19 cellular contexts compared by ENCODE assay signal in genomic region chr10:47063858-47064257, GRCh38.
A peak's percentile ranks its signal among the peaks of the same experiment; 100 is the strongest.
DNase-seq lines count a peak whose midpoint lies in the region; TF ChIP-seq lines count a peak whose summit lies in the region.
"Had no signal": no experiment of that assay in that cellular context is flagged by ENCODE, and none has a peak within 500 bp of the region (broad histone marks: within the 10 kb centered on the region; RNA-seq: fewer than 3 reads in every experiment).

No MANE protein-coding gene starts in this region.

- peaks cover 0 to 4% of the 10 kb centered on the region in 2 donors for H3K27me3 Mint-ChIP-seq in CD4-positive, alpha-beta memory T cell

- no peak overlapping the region for H3K4me3 Mint-ChIP-seq in CD4-positive, alpha-beta memory T cell
- H3K4me3 Mint-ChIP-seq: CD8-positive, alpha-beta T cell; HFFc6 had no signal

- intact Hi-C loops in CD4-positive, alpha-beta memory T cell (cut with micrococcal nuclease), result no loop called here

- no peak overlapping the region for H3K27ac Mint-ChIP-seq in CD4-positive, alpha-beta memory T cell
- H3K27ac Mint-ChIP-seq: CD8-positive, alpha-beta T cell; HFFc6 had no signal

- CTCF ChIA-PET in CD4-positive, alpha-beta memory T cell (lab: Charles Lee; ENCODE audit: partially characterized antibody), result interaction anchor here (0.9 to 2.7 kb wide), 3 partner anchors 17 to 248 kb away, joined by 3 to 9 read pairs (median 4); no protein-coding TSS in a partner anchor

- H3K4me3 ChIP-seq in osteoblast (ENCODE audit: insufficient read depth, low read length), result no peak overlapping the region
- H3K4me3 ChIP-seq in CD4-positive, alpha-beta memory T cell (ENCODE audit: low read length in 2 of 2), result no peak overlapping the region
- H3K4me3 ChIP-seq: A549, BLaER1, K562, Peyer's patch had no signal

- H3K9me3 Mint-ChIP-seq in CD4-positive, alpha-beta memory T cell, result no peaks in the 10 kb centered on the region
- H3K9me3 Mint-ChIP-seq: CD8-positive, alpha-beta T cell; HFFc6 had no signal

- no peak overlapping the region for H3K27ac ChIP-seq in osteoblast (ENCODE audit: low read depth, low read length)
- H3K27ac ChIP-seq in CD4-positive, alpha-beta memory T cell (ENCODE audit: low read depth, low read length), result no peak overlapping the region
- H3K27ac ChIP-seq: A549, BLaER1, Peyer's patch had no signal

- no peak overlapping the region for H3K4me2 ChIP-seq in osteoblast (ENCODE audit: insufficient read depth, low read length)
- H3K4me2 ChIP-seq: A549, BLaER1 had no signal

- no peak for TF ChIP-seq CTCF in osteoblast (IDR thresholded peaks at IDR 0.05; ENCODE audit: extremely low read depth, low read depth, low read length)

- no peaks in the 10 kb centered on the region for H3K9me3 ChIP-seq in osteoblast (ENCODE audit: low read depth, low read length)
- no peaks in the 10 kb centered on the region for H3K9me3 ChIP-seq in CD4-positive, alpha-beta memory T cell (ENCODE audit: control insufficient read depth in 1 of 2, low read length in 2 of 2)
- H3K9me3 ChIP-seq: A549, BLaER1, Peyer's patch had no signal

- no peaks in the 10 kb centered on the region for H3K36me3 ChIP-seq in osteoblast (ENCODE audit: insufficient read depth, low read length)
- H3K36me3 ChIP-seq in CD4-positive, alpha-beta memory T cell (ENCODE audit: insufficient read depth, low read length), result no peaks in the 10 kb centered on the region
- H3K36me3 ChIP-seq: BLaER1, Peyer's patch had no signal

- no peaks in the 10 kb centered on the region for H4K20me1 ChIP-seq in osteoblast (ENCODE audit: insufficient read depth, low read length)
- H4K20me1 ChIP-seq: BLaER1 had no signal

- H3K27me3 ChIP-seq in osteoblast (ENCODE audit: insufficient read depth, low read length), result peaks cover 1% of the 10 kb centered on the region
- no peaks in the 10 kb centered on the region for H3K27me3 ChIP-seq in CD4-positive, alpha-beta memory T cell (ENCODE audit: insufficient read depth, low read length)
- H3K27me3 ChIP-seq: BLaER1, Peyer's patch had no signal

- DNase-seq in DMS53 (lab: John Stamatoyannopoulos, UW), result peak; percentile 63
- DNase-seq in G401 (ENCODE audit: low spot score), result peak; percentile 78
- DNase-seq in NCI-H2029 treated with DMSO at 0.1 percent for 48 hours (lab: John Stamatoyannopoulos, UW), result peak; percentile 32
- DNase-seq in osteoblast (ENCODE audit: insufficient read length, low spot score, missing footprints), result peak; percentile 30
- no peak for DNase-seq in SW 1271 (lab: John Stamatoyannopoulos, UW)
- DNase-seq in hippocampal formation (lab: John Stamatoyannopoulos, UW), result no peak
- DNase-seq in CD4-positive, alpha-beta memory T cell, result no peak
- DNase-seq: Calu3; CD8-positive, alpha-beta T cell; GDM1; H7; HFFc6; NCI-H1417; NCI-H2227 treated with DMSO at 0.1 percent for 48 hours; NCI-H526 treated with DMSO at 0.1 percent for 48 hours; Peyer's patch had no signal

- peaks cover 0 to 2% (median under 1%) of the 10 kb centered on the region in 4 donors for H3K4me1 Mint-ChIP-seq in CD4-positive, alpha-beta memory T cell

- H3K36me3 Mint-ChIP-seq in CD4-positive, alpha-beta memory T cell, result no peaks in the 10 kb centered on the region
- H3K36me3 Mint-ChIP-seq: CD8-positive, alpha-beta T cell had no signal

- in situ Hi-C loops in G401 (cut with HindIII; ENCODE audit: low sequenced_read_pairs), result no loop called here

- H3K4me1 ChIP-seq in osteoblast (ENCODE audit: insufficient read depth, low read length), result peaks cover 14% of the 10 kb centered on the region
- no peaks in the 10 kb centered on the region for H3K4me1 ChIP-seq in CD4-positive, alpha-beta memory T cell (ENCODE audit: insufficient read depth, low read length)
- H3K4me1 ChIP-seq: A549, Peyer's patch had no signal

- no peaks in the 10 kb centered on the region for H3K79me2 ChIP-seq in osteoblast (ENCODE audit: insufficient read depth, low read length)

- POLR2A ChIA-PET in CD4-positive, alpha-beta memory T cell (lab: Charles Lee; ENCODE audit: partially characterized antibody), result no interaction called here

- no peak overlapping the region for H2AFZ ChIP-seq in osteoblast (ENCODE audit: low read length)

Comparison
In these comparisons a context has a peak if more than half of its experiments do, and no peak if none do; other contexts are left out.
1. DNase-seq: peak in DMS53 (single experiment), G401 (single experiment), NCI-H2029 treated with DMSO at 0.1 percent for 48 hours (single experiment) and osteoblast (single experiment); none in SW 1271 (0 of 2), hippocampal formation (0 of 2) and CD4-positive, alpha-beta memory T cell (0 of 5).